Comparison of ENCODE assay signal across 14 cellular contexts in genomic region chr6:24856954-24857670, GRCh38. TPM values are rescaled to one million over a fixed set of nuclear protein-coding genes. Genes with fewer than 3 reads are reported as not detected.
DNase-seq lines count a peak whose midpoint lies in the region; ATAC-seq and TF ChIP-seq lines count a peak whose summit lies in the region.
"Had no signal": no experiment of that assay in that cellular context is flagged by ENCODE, and none has a peak within 500 bp of the region (broad histone marks: within the 10 kb centered on the region; RNA-seq: fewer than 3 reads in every experiment).

No MANE protein-coding gene starts in this region.

- H3K4me1 Mint-ChIP-seq in CD8-positive, alpha-beta T cell (ENCODE audit: low read depth): peaks cover 71% of the 10 kb centered on the region
- H3K4me1 Mint-ChIP-seq in activated naive CD8-positive, alpha-beta T cell treated with anti-CD3 and anti-CD28 coated beads, Interleukin-2, amount 50 U/mL, for 24 hours: peaks cover 66% of the 10 kb centered on the region

- peak overlapping the region; percentile 96 for H3K27ac Mint-ChIP-seq in CD8-positive, alpha-beta T cell
- peak overlapping the region; percentile 82 for H3K27ac Mint-ChIP-seq in activated naive CD8-positive, alpha-beta T cell treated with anti-CD3 and anti-CD28 coated beads, Interleukin-2, amount 50 U/mL, for 24 hours

- no peak overlapping the region for H3K4me3 ChIP-seq in CD8-positive, alpha-beta T cell (ENCODE audit: low read depth, low read length)
- H3K4me3 ChIP-seq: HAP-1 had no signal

- peaks cover 90% of the 10 kb centered on the region for H3K36me3 Mint-ChIP-seq in CD8-positive, alpha-beta T cell
- peaks cover 22% of the 10 kb centered on the region for H3K36me3 Mint-ChIP-seq in activated naive CD8-positive, alpha-beta T cell treated with anti-CD3 and anti-CD28 coated beads, Interleukin-2, amount 50 U/mL, for 24 hours (ENCODE audit: low read depth)

- no peak for DNase-seq in CD8-positive, alpha-beta T cell
- DNase-seq in NAMALWA (ENCODE audit: low spot score) (peak; percentile 24), occipital lobe (lab: John Stamatoyannopoulos, UW) (peak; percentile 21), EL (no peak), sciatic nerve (ENCODE audit: low spot score) (no peak)
- DNase-seq in activated naive CD8-positive, alpha-beta T cell treated with anti-CD3 and anti-CD28 coated beads, Interleukin-2, amount 50 U/mL, for 24 hours: no peak
- DNase-seq: Calu3; erythroblast; NCI-H187 treated with DMSO at 0.1 percent for 48 hours; stimulated activated CD4-positive, alpha-beta T cell treated with anti-CD3 and anti-CD28 coated beads, Interleukin-1b, Interleukin-23, amount 100 ng/mL, for 48 hours; stimulated activated naive CD4-positive, alpha-beta T cell treated with Interleukin-2 at 50 U/mL for 16 hours had no signal

- no peaks in the 10 kb centered on the region for H3K9me3 Mint-ChIP-seq in CD8-positive, alpha-beta T cell
- no peaks in the 10 kb centered on the region for H3K9me3 Mint-ChIP-seq in activated naive CD8-positive, alpha-beta T cell treated with anti-CD3 and anti-CD28 coated beads, Interleukin-2, amount 50 U/mL, for 24 hours

- peaks cover 68% of the 10 kb centered on the region for H3K4me1 ChIP-seq in CD8-positive, alpha-beta T cell (ENCODE audit: insufficient read depth, low read length)
- H3K4me1 ChIP-seq: HAP-1 had no signal

- TF ChIP-seq CTCF in CD8-positive, alpha-beta T cell (IDR thresholded peaks at IDR 0.05): no peak

- no peak for ATAC-seq in CD8-positive, alpha-beta T cell
- peak; percentile 29 for ATAC-seq in activated naive CD8-positive, alpha-beta T cell treated with anti-CD3 and anti-CD28 coated beads, Interleukin-2, amount 50 U/mL, for 24 hours
- ATAC-seq in sciatic nerve (no peak), HG02981 (IDR thresholded peaks at IDR 0.05; ENCODE audit: unreplicated experiment) (no peak)

- H3K4me3 Mint-ChIP-seq in CD8-positive, alpha-beta T cell: peak overlapping the region; percentile 71
- no peak overlapping the region for H3K4me3 Mint-ChIP-seq in activated naive CD8-positive, alpha-beta T cell treated with anti-CD3 and anti-CD28 coated beads, Interleukin-2, amount 50 U/mL, for 24 hours

- H3K36me3 ChIP-seq in CD8-positive, alpha-beta T cell (ENCODE audit: insufficient read depth, low read length): peaks cover 74% of the 10 kb centered on the region
- H3K36me3 ChIP-seq: HAP-1 had no signal

- no peaks in the 10 kb centered on the region for H3K9me3 ChIP-seq in CD8-positive, alpha-beta T cell (ENCODE audit: low read length)
- H3K9me3 ChIP-seq: HAP-1 had no signal

- intact Hi-C loops in CD8-positive, alpha-beta T cell (cut with DNase I, micrococcal nuclease): loop anchor here (1.0 to 2.0 kb wide), 8 partner anchors 26 to 214 kb away; partner anchors contain the start of gene RIPOR2 (in 1 of the 2)
- intact Hi-C loops in sciatic nerve (cut with DNase I): loop anchor here (5.0 kb wide), 1 partner anchor 210 kb away; no protein-coding TSS in a partner anchor

- POLR2A ChIA-PET in CD8-positive, alpha-beta T cell (lab: Charles Lee): interaction anchor here (0.8 to 4.5 kb wide), 16 partner anchors 16 to 171 kb away, joined by 3 to 28 read pairs (median 5); partner anchors contain the start of gene RIPOR2

- no peaks in the 10 kb centered on the region for H3K27me3 ChIP-seq in CD8-positive, alpha-beta T cell (ENCODE audit: insufficient read depth, low read length)

- CTCF ChIA-PET in CD8-positive, alpha-beta T cell (lab: Charles Lee): interaction anchor here (0.7 to 7.5 kb wide), 35 partner anchors 7 to 1105 kb away, joined by 3 to 119 read pairs (median 5); partner anchors contain the start of gene RIPOR2

- H3K27me3 Mint-ChIP-seq in CD8-positive, alpha-beta T cell (ENCODE audit: low read depth): no peaks in the 10 kb centered on the region
- no peaks in the 10 kb centered on the region for H3K27me3 Mint-ChIP-seq in activated naive CD8-positive, alpha-beta T cell treated with anti-CD3 and anti-CD28 coated beads, Interleukin-2, amount 50 U/mL, for 24 hours

- H3K27ac ChIP-seq in CD8-positive, alpha-beta T cell (ENCODE audit: low read depth, low read length): peak overlapping the region; percentile 50

RNA-seq across cellular contexts. Expression of gene ARMH2, which starts 58.4 kb away (rescaled TPM):
- total RNA-seq in CD8-positive, alpha-beta T cell: under 1 TPM in 1 of 2 experiments, not detected in 1; 0.44 TPM
- total RNA-seq in occipital lobe: not detected
- not detected for total RNA-seq in sciatic nerve
- total RNA-seq: Calu3, posterior vena cava had no signal

Comparison
In these comparisons a context has a peak if more than half of its experiments do, and no peak if none do; other contexts are left out.
1. DNase-seq: peak in NAMALWA (single experiment) and occipital lobe (single experiment); none in CD8-positive, alpha-beta T cell (0 of 7), activated naive CD8-positive, alpha-beta T cell treated with anti-CD3 and anti-CD28 coated beads, Interleukin-2, amount 50 U/mL, for 24 hours (single experiment), EL (single experiment) and sciatic nerve (single experiment).